Comparison of ENCODE assay signal across 1 cellular context in genomic region chr7:149494738-149495368, GRCh38.
TF ChIP-seq lines count a peak whose summit lies in the region.

No MANE protein-coding gene starts in this region.

TF ChIP-seq in K562, 482 proteins besides CTCF, POLR2A, EP300 and RAD21 (continued from another document and continues in another):
- TF ChIP-seq IRF1 (CRISPR knock-in tag; IDR thresholded peaks at IDR 0.05; ENCODE audit: borderline replicate concordance) (no peak), TSC22D4 (tag; IDR thresholded peaks at IDR 0.05) (no peak), ZFP30 (CRISPR knock-in tag; IDR thresholded peaks at IDR 0.05; ENCODE audit: borderline replicate concordance) (no peak), ZNF311 (CRISPR knock-in tag; IDR thresholded peaks at IDR 0.05) (no peak), COPS2 (conservative IDR thresholded peaks at IDR 0.05) (no peak), LCOR (CRISPR knock-in tag; IDR thresholded peaks at IDR 0.05) (no peak), STAT5A (IDR thresholded peaks at IDR 0.05; ENCODE audit: borderline replicate concordance, low read length) (no peak), RBM17 (IDR thresholded peaks at IDR 0.05; ENCODE audit: borderline replicate concordance, low read depth, low read length) (no peak), ZNF655 (CRISPR knock-in tag; IDR thresholded peaks at IDR 0.05) (no peak), ZNF24 (IDR thresholded peaks at IDR 0.05) (no peak), BRF1 (IDR thresholded peaks at IDR 0.05; ENCODE audit: borderline replicate concordance, extremely low read depth, insufficient read length) (no peak), HCFC1 (IDR thresholded peaks at IDR 0.05; ENCODE audit: low read depth, low read length) (no peak), HDGF (IDR thresholded peaks at IDR 0.05) (0 out of 2 replicates have a peak, but pooled peaks have one; percentile 38), KLF16 (IDR thresholded peaks at IDR 0.05) (peak; percentile 18; the same call in 1 of the 2 replicates), THRB (CRISPR knock-in tag; conservative IDR thresholded peaks at IDR 0.05) (0 out of 2 replicates have a peak, but pooled peaks have one; percentile 40), ZNF609 (CRISPR knock-in tag; IDR thresholded peaks at IDR 0.05; ENCODE audit: borderline replicate concordance) (no peak), HNRNPLL (IDR thresholded peaks at IDR 0.05; ENCODE audit: low read depth, low read length, poor library complexity, severe bottlenecking) (no peak), ZNF449 (CRISPR knock-in tag; IDR thresholded peaks at IDR 0.05) (no peak), SAP30 (IDR thresholded peaks at IDR 0.05; ENCODE audit: borderline replicate concordance, insufficient read depth, low read depth, low read length, poor library complexity, severe bottlenecking) (peak; percentile 41), KLF6 (CRISPR knock-in tag; IDR thresholded peaks at IDR 0.05; ENCODE audit: borderline replicate concordance) (no peak), SREBF1 (IDR thresholded peaks at IDR 0.05; ENCODE audit: borderline replicate concordance, low read depth, low read length) (no peak), ZNF174 (CRISPR knock-in tag; IDR thresholded peaks at IDR 0.05) (no peak), NR3C1 (CRISPR knock-in tag; IDR thresholded peaks at IDR 0.05) (no peak), ZNF695 (CRISPR knock-in tag; IDR thresholded peaks at IDR 0.05) (no peak), NCOA4 (IDR thresholded peaks at IDR 0.05; ENCODE audit: partially characterized antibody) (peak; percentile 19), DIDO1 (tag; IDR thresholded peaks at IDR 0.05; ENCODE audit: low read depth) (no peak), ZNF263 (CRISPR knock-in tag; IDR thresholded peaks at IDR 0.05; ENCODE audit: borderline replicate concordance) (no peak), JUND (IDR thresholded peaks at IDR 0.05; ENCODE audit: borderline replicate concordance, low read depth, low read length) (0 out of 2 replicates have a peak, but pooled peaks have one; percentile 23), JUND (tag; IDR thresholded peaks at IDR 0.05; ENCODE audit: borderline replicate concordance, low read depth, low read length) (peak; percentile 43; the same call in 1 of the 3 replicates), POLR2G (IDR thresholded peaks at IDR 0.05; ENCODE audit: low read depth, low read length) (no peak), HDAC3 (IDR thresholded peaks at IDR 0.05; ENCODE audit: borderline replicate concordance, partially characterized antibody) (peak; percentile 49), POLR3G (IDR thresholded peaks at IDR 0.05; ENCODE audit: extremely low read depth, insufficient read length, insufficient replicate concordance) (no peak), FOXA3 (CRISPR knock-in tag; conservative IDR thresholded peaks at IDR 0.05 in 1 of 2, IDR thresholded peaks at IDR 0.05 in 1 of 2) (peak in 1 of 2 experiments; percentile 90; a peak in 2 of 4 replicates), PHF21A (IDR thresholded peaks at IDR 0.05; ENCODE audit: borderline replicate concordance, low read depth) (peak; percentile 54; the same call in 1 of the 2 replicates), FOXP1 (CRISPR knock-in tag; IDR thresholded peaks at IDR 0.05) (no peak), ELK1 (CRISPR knock-in tag; IDR thresholded peaks at IDR 0.05) (no peak), ZBTB26 (CRISPR knock-in tag; IDR thresholded peaks at IDR 0.05) (0 out of 2 replicates have a peak, but pooled peaks have one; percentile 24), HMG20B (CRISPR knock-in tag; IDR thresholded peaks at IDR 0.05) (no peak), RBM22 (IDR thresholded peaks at IDR 0.05; ENCODE audit: low read depth, low read length, poor library complexity, severe bottlenecking) (no peak)
- TF ChIP-seq, protein P1, sequence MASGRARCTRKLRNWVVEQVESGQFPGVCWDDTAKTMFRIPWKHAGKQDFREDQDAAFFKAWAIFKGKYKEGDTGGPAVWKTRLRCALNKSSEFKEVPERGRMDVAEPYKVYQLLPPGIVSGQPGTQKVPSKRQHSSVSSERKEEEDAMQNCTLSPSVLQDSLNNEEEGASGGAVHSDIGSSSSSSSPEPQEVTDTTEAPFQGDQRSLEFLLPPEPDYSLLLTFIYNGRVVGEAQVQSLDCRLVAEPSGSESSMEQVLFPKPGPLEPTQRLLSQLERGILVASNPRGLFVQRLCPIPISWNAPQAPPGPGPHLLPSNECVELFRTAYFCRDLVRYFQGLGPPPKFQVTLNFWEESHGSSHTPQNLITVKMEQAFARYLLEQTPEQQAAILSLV (tag; IDR thresholded peaks at IDR 0.05), result peak; percentile 79
- TF ChIP-seq, protein P2, sequence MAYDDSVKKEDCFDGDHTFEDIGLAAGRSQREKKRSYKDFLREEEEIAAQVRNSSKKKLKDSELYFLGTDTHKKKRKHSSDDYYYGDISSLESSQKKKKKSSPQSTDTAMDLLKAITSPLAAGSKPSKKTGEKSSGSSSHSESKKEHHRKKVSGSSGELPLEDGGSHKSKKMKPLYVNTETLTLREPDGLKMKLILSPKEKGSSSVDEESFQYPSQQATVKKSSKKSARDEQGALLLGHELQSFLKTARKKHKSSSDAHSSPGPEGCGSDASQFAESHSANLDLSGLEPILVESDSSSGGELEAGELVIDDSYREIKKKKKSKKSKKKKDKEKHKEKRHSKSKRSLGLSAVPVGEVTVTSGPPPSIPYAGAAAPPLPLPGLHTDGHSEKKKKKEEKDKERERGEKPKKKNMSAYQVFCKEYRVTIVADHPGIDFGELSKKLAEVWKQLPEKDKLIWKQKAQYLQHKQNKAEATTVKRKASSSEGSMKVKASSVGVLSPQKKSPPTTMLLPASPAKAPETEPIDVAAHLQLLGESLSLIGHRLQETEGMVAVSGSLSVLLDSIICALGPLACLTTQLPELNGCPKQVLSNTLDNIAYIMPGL (CRISPR knock-in tag; IDR thresholded peaks at IDR 0.05), result no peak
- TF ChIP-seq, protein P3, sequence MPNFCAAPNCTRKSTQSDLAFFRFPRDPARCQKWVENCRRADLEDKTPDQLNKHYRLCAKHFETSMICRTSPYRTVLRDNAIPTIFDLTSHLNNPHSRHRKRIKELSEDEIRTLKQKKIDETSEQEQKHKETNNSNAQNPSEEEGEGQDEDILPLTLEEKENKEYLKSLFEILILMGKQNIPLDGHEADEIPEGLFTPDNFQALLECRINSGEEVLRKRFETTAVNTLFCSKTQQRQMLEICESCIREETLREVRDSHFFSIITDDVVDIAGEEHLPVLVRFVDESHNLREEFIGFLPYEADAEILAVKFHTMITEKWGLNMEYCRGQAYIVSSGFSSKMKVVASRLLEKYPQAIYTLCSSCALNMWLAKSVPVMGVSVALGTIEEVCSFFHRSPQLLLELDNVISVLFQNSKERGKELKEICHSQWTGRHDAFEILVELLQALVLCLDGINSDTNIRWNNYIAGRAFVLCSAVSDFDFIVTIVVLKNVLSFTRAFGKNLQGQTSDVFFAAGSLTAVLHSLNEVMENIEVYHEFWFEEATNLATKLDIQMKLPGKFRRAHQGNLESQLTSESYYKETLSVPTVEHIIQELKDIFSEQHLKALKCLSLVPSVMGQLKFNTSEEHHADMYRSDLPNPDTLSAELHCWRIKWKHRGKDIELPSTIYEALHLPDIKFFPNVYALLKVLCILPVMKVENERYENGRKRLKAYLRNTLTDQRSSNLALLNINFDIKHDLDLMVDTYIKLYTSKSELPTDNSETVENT (CRISPR knock-in tag; IDR thresholded peaks at IDR 0.05), result no peak
